8 cellular contexts compared by ENCODE assay signal in genomic region chr3:18861137-18861536, GRCh38.
"Had no signal": no experiment of that assay in that cellular context is flagged by ENCODE, and none has a peak within 500 bp of the region (broad histone marks: within the 10 kb centered on the region; RNA-seq: fewer than 3 reads in every experiment).

No MANE protein-coding gene starts in this region.

- ATAC-seq: GM12878 had no signal

- H3K4me3 ChIP-seq: GM12878 had no signal

- FAIRE-seq: G401.6, GM12878, GM12891, GM12892, GM18507, GM19239 had no signal

- DNase-seq: GDM1, GF-D8 had no signal
